ENCODE assay signal across 9 cellular contexts in the genomic region with DNA sequence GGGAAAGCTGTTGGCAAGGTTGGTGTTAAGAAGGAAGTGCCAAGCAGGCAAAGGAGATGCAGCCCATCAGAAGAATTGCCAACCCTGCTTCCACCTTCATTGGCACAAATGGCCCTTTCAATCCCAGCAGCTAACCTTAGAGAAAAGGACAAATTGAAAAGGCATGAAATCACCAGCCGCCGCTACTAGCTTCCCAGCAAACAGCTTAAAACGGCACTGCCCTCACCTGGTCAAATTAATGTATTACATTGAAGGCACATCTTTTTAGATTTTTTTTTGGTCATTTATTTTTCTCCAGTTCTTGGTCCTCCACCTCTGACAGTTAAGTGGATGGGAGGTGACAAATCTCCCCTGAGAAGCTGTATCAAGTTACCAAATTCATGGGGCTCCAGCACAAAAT. TPM values are rescaled to one million over a fixed set of nuclear protein-coding genes. Genes with fewer than 3 reads are reported as not detected.
DNase-seq lines count a peak whose midpoint lies in the region; ATAC-seq, FAIRE-seq and TF ChIP-seq lines count a peak whose summit lies in the region.
"Had no signal": no experiment of that assay in that cellular context is flagged by ENCODE, and none has a peak within 500 bp of the region (broad histone marks: within the 10 kb centered on the region; RNA-seq: fewer than 3 reads in every experiment).

No MANE protein-coding gene starts in this region.

- peaks cover 1% of the 10 kb centered on the region for H3K4me1 Mint-ChIP-seq in activated CD4-positive, alpha-beta T cell treated with anti-CD3 and anti-CD28 coated beads, Interleukin-2, amount 10 ng/mL, durations not matched to agents 7 days and 5 days
- peaks cover 2% of the 10 kb centered on the region for H3K4me1 Mint-ChIP-seq in T-helper 17 cell

- H3K27ac ChIP-seq in cardiac muscle cell, result no peak overlapping the region
- no peak overlapping the region for H3K27ac ChIP-seq in right cardiac atrium (ENCODE audit: low read length)

- H3K9me3 ChIP-seq in cardiac muscle cell (ENCODE audit: low read depth) (no peaks in the 10 kb centered on the region), right cardiac atrium (ENCODE audit: control insufficient read depth, low read length) (no peaks in the 10 kb centered on the region), T-helper 17 cell (ENCODE audit: control insufficient read depth, low read length, poor library complexity, severe bottlenecking) (no peaks in the 10 kb centered on the region)

- no peaks in the 10 kb centered on the region for H3K9me3 Mint-ChIP-seq in activated CD4-positive, alpha-beta T cell treated with anti-CD3 and anti-CD28 coated beads, Interleukin-2, amount 10 ng/mL, durations not matched to agents 7 days and 5 days
- H3K9me3 Mint-ChIP-seq: central memory CD8-positive, alpha-beta T cell had no signal

- peak; percentile 54 to 63 for DNase-seq in cardiac muscle cell (ENCODE audit: low read depth in 1 of 2, low spot score in 1 of 2)
- DNase-seq in right cardiac atrium, result no peak
- DNase-seq in NAMALWA (ENCODE audit: low spot score), result peak; percentile 49
- DNase-seq in activated CD4-positive, alpha-beta T cell treated with anti-CD3 and anti-CD28 coated beads, Interleukin-2, amount 10 ng/mL, durations not matched to agents 7 days and 5 days, result peak; percentile 52
- DNase-seq in frontal cortex (ENCODE audit: low spot score in 2 of 2), result no peak
- peak; percentile 8 for DNase-seq in stimulated activated CD4-positive, alpha-beta T cell treated with anti-CD3 and anti-CD28 coated beads, Interleukin-1b, Interleukin-23, amount 100 ng/mL, for 48 hours
- no peak for DNase-seq in ecto neural progenitor cell (ENCODE audit: low spot score)
- no peak for DNase-seq in T-helper 17 cell

- 0% methylated on average over 3 of the region's 3 CpGs for WGBS in right cardiac atrium

- no peak for ATAC-seq in right cardiac atrium
- ATAC-seq in T-helper 17 cell, result no peak

- intact Hi-C loops in right cardiac atrium (cut with DNase I), result no loop called here

- H3K27me3 ChIP-seq in cardiac muscle cell (no peaks in the 10 kb centered on the region), right cardiac atrium (ENCODE audit: control insufficient read depth, insufficient read depth) (no peaks in the 10 kb centered on the region)

- no peak overlapping the region for H3K4me3 Mint-ChIP-seq in activated CD4-positive, alpha-beta T cell treated with anti-CD3 and anti-CD28 coated beads, Interleukin-2, amount 10 ng/mL, durations not matched to agents 7 days and 5 days
- no peak overlapping the region for H3K4me3 Mint-ChIP-seq in T-helper 17 cell
- H3K4me3 Mint-ChIP-seq: central memory CD8-positive, alpha-beta T cell had no signal

- peak; percentile 43 for TF ChIP-seq CTCF in cardiac muscle cell (IDR thresholded peaks at IDR 0.05; ENCODE audit: low read depth, low read length)

- POLR2A ChIA-PET in activated CD4-positive, alpha-beta T cell treated with anti-CD3 and anti-CD28 coated beads, Interleukin-2, amount 10 ng/mL, durations not matched to agents 7 days and 5 days (lab: Charles Lee), result no interaction called here

- H3K4me3 ChIP-seq in cardiac muscle cell (no peak overlapping the region), right cardiac atrium (ENCODE audit: low read length) (no peak overlapping the region)

- CTCF ChIA-PET in activated CD4-positive, alpha-beta T cell treated with anti-CD3 and anti-CD28 coated beads, Interleukin-2, amount 10 ng/mL, durations not matched to agents 7 days and 5 days (lab: Charles Lee), result interaction anchor here (0.6 to 1.0 kb wide), 2 partner anchors 9 to 240 kb away, joined by 3 to 5 read pairs; no protein-coding TSS in a partner anchor

- no peaks in the 10 kb centered on the region for H3K36me3 ChIP-seq in cardiac muscle cell

- peaks cover 9% of the 10 kb centered on the region for H3K27me3 Mint-ChIP-seq in activated CD4-positive, alpha-beta T cell treated with anti-CD3 and anti-CD28 coated beads, Interleukin-2, amount 10 ng/mL, durations not matched to agents 7 days and 5 days
- H3K27me3 Mint-ChIP-seq in T-helper 17 cell, result peaks cover 13% of the 10 kb centered on the region

- FAIRE-seq in frontal cortex (lab: Jason Lieb, UNC), result peak; percentile 10

- no peaks in the 10 kb centered on the region for H3K4me1 ChIP-seq in cardiac muscle cell (ENCODE audit: low read depth)
- H3K4me1 ChIP-seq in right cardiac atrium (ENCODE audit: control insufficient read depth, insufficient read depth, low read length), result no peaks in the 10 kb centered on the region

- no peaks in the 10 kb centered on the region for H3K36me3 Mint-ChIP-seq in activated CD4-positive, alpha-beta T cell treated with anti-CD3 and anti-CD28 coated beads, Interleukin-2, amount 10 ng/mL, durations not matched to agents 7 days and 5 days (ENCODE audit: low read depth)
- no peaks in the 10 kb centered on the region for H3K36me3 Mint-ChIP-seq in T-helper 17 cell (ENCODE audit: low read depth)

- no peak overlapping the region for H3K27ac Mint-ChIP-seq in activated CD4-positive, alpha-beta T cell treated with anti-CD3 and anti-CD28 coated beads, Interleukin-2, amount 10 ng/mL, durations not matched to agents 7 days and 5 days
- H3K27ac Mint-ChIP-seq in T-helper 17 cell, result no peak overlapping the region

RNA-seq across cellular contexts. Expression of a gene that starts 51.0 kb away (rescaled TPM):
- total RNA-seq in cardiac muscle cell (5.9 and 6.6 TPM in 2 replicates), right cardiac atrium (1 to 10 TPM; 4.5 to 9.2 (median 7.4) TPM), frontal cortex (0.82 TPM), T-helper 17 cell (10 to 100 TPM; 10.0 to 20.3 TPM)
- polyA plus RNA-seq in cardiac muscle cell (5.6 and 7.9 TPM in 2 replicates), right cardiac atrium (2.4 TPM)
- 1 to 10 TPM in 1 of 2 experiments, under 1 TPM in 1; 1.00 to 1.1 TPM for total RNA-seq in activated CD4-positive, alpha-beta T cell treated with anti-CD3 and anti-CD28 coated beads, Interleukin-2, amount 10 ng/mL, durations not matched to agents 7 days and 5 days

Comparison
In these comparisons a context has a peak if more than half of its experiments do, and no peak if none do; other contexts are left out.
1. DNase-seq: peak in cardiac muscle cell (2 of 2), NAMALWA (single experiment), activated CD4-positive, alpha-beta T cell treated with anti-CD3 and anti-CD28 coated beads, Interleukin-2, amount 10 ng/mL, durations not matched to agents 7 days and 5 days (single experiment) and stimulated activated CD4-positive, alpha-beta T cell treated with anti-CD3 and anti-CD28 coated beads, Interleukin-1b, Interleukin-23, amount 100 ng/mL, for 48 hours (single experiment); none in right cardiac atrium (0 of 3), frontal cortex (0 of 2), ecto neural progenitor cell (single experiment) and T-helper 17 cell (0 of 3).